ENCODE assay signal across 8 cellular contexts in genomic region chr2:190157613-190158528, GRCh38.
DNase-seq lines count a peak whose midpoint lies in the region; ATAC-seq, FAIRE-seq and TF ChIP-seq lines count a peak whose summit lies in the region.
"Not testable (repeated sequence)": the region's sequence is repeated elsewhere in the genome, so short reads cannot be mapped to it uniquely, and the experiment has no call there.

No MANE protein-coding gene starts in this region.

- not testable (repeated sequence) for H3K36me3 ChIP-seq in MM.1S (replicated peaks; ENCODE audit: insufficient read depth, low read length)

- peak overlapping the region; percentile 52; the same call in 1 of the 2 replicates for H3K4me2 ChIP-seq in MM.1S (ENCODE audit: low read depth, low read length)

- not testable (repeated sequence) for H3K9me3 ChIP-seq in MM.1S (replicated peaks; ENCODE audit: insufficient read depth, low read length)

- DNase-seq in GM12865 (ENCODE audit: low read depth) (peak; percentile 68), renal cortical epithelial cell (ENCODE audit: low read depth) (peak; percentile 73)
- DNase-seq in MM.1S; frontal cortex (ENCODE audit: low spot score in 2 of 2): not testable (repeated sequence)

- H3K27ac ChIP-seq in MM.1S (ENCODE audit: low read length) = peak overlapping the region; percentile 60; the same call in 1 of the 2 replicates

- H3K27me3 ChIP-seq in MM.1S (replicated peaks; ENCODE audit: insufficient read depth, low read length) = not testable (repeated sequence)

- peak; percentile 23 for FAIRE-seq in frontal cortex (lab: Jason Lieb, UNC)

- H3K4me1 ChIP-seq in MM.1S (ENCODE audit: low read length) = not testable (repeated sequence)

- not testable (repeated sequence) for TF ChIP-seq CTCF in GM12865 (IDR thresholded peaks at IDR 0.05; ENCODE audit: insufficient read depth, low read depth, low read length, missing control alignments); MM.1S (IDR thresholded peaks at IDR 0.05; ENCODE audit: low read length)

- not testable (repeated sequence) for H3K9me2 ChIP-seq in MM.1S (replicated peaks; ENCODE audit: insufficient read depth, low read length)

- ATAC-seq in GM18907 (IDR thresholded peaks at IDR 0.05; ENCODE audit: unreplicated experiment) (peak; percentile 48), GM21390 (IDR thresholded peaks at IDR 0.05; ENCODE audit: unreplicated experiment) (peak; percentile 53), HG02759 (IDR thresholded peaks at IDR 0.05; ENCODE audit: unreplicated experiment) (peak; percentile 64), HG03378 (IDR thresholded peaks at IDR 0.05; ENCODE audit: unreplicated experiment) (peak; percentile 37)

- H3F3A ChIP-seq in MM.1S (ENCODE audit: insufficient read depth, low read length) = not testable (repeated sequence)

- H3K79me2 ChIP-seq in MM.1S (ENCODE audit: low read length) = not testable (repeated sequence)

- peak overlapping the region; percentile 35; the same call in 1 of the 2 replicates for H3K9ac ChIP-seq in MM.1S (ENCODE audit: low read length)

- peak overlapping the region; percentile 50 for H2AFZ ChIP-seq in MM.1S (ENCODE audit: low read length)

- not testable (repeated sequence) for H4K20me1 ChIP-seq in MM.1S (ENCODE audit: insufficient read depth, low read length)

- H3K4me3 ChIP-seq in GM12865 (ENCODE audit: low read depth, low read length) = peak overlapping the region; percentile 16; the same call in 1 of the 2 replicates
- not testable (repeated sequence) for H3K4me3 ChIP-seq in MM.1S (ENCODE audit: low read length)
